17 cellular contexts compared by ENCODE assay signal in genomic region chr3:23592961-23593931, GRCh38.
DNase-seq lines count a peak whose midpoint lies in the region; ATAC-seq and TF ChIP-seq lines count a peak whose summit lies in the region.
"Had no signal": no experiment of that assay in that cellular context is flagged by ENCODE, and none has a peak within 500 bp of the region (broad histone marks: within the 10 kb centered on the region; RNA-seq: fewer than 3 reads in every experiment).

No MANE protein-coding gene starts in this region.

- H3K9me3 Mint-ChIP-seq in activated CD8-positive, alpha-beta T cell treated with anti-CD3 and anti-CD28 coated beads, Interleukin-2, amount 10 ng/mL, durations not matched to agents 7 days and 5 days (ENCODE audit: insufficient read depth) = no peaks in the 10 kb centered on the region

- peak; percentile 32 for DNase-seq in GM13977 (ENCODE audit: low spot score)
- no peak for DNase-seq in OCI-M1 (lab: John Stamatoyannopoulos, UW)
- DNase-seq in activated CD8-positive, alpha-beta T cell treated with anti-CD3 and anti-CD28 coated beads, Interleukin-2, amount 10 ng/mL, durations not matched to agents 7 days and 5 days = no peak
- no peak for DNase-seq in WERI-Rb-1
- DNase-seq in cerebellar nuclear complex (lab: John Stamatoyannopoulos, UW) = no peak
- DNase-seq: activated CD4-positive, alpha-beta T cell treated with anti-CD3 and anti-CD28 coated beads for 48 hours; DMS79; glutamatergic neuron; NCI-H2227 treated with DMSO at 0.1 percent for 48 hours; stimulated activated CD4-positive, alpha-beta T cell treated with anti-CD3 and anti-CD28 coated beads, Interleukin-2, amount 100 ng/mL, for 48 hours; stimulated activated naive CD4-positive, alpha-beta T cell had no signal

- no peak overlapping the region for H3K27ac Mint-ChIP-seq in activated CD8-positive, alpha-beta T cell treated with anti-CD3 and anti-CD28 coated beads, Interleukin-2, amount 10 ng/mL, durations not matched to agents 7 days and 5 days
- H3K27ac Mint-ChIP-seq: activated T-helper 17 cell treated with anti-CD3 and anti-CD28 coated beads, Interleukin-2, amount 50 U/mL, for 72 hours; brain had no signal

- no peak overlapping the region for H3K27ac ChIP-seq in WERI-Rb-1

- no peak for TF ChIP-seq CTCF in GM13977 (IDR thresholded peaks at IDR 0.05; ENCODE audit: extremely low read depth, insufficient read depth, missing control alignments)
- no peak for TF ChIP-seq CTCF in WERI-Rb-1 (IDR thresholded peaks at IDR 0.05; ENCODE audit: low read depth, low read length)

- POLR2A ChIA-PET in activated CD8-positive, alpha-beta T cell treated with anti-CD3 and anti-CD28 coated beads, Interleukin-2, amount 10 ng/mL, durations not matched to agents 7 days and 5 days (lab: Charles Lee) = no interaction called here

- no peaks in the 10 kb centered on the region for H3K27me3 Mint-ChIP-seq in activated CD8-positive, alpha-beta T cell treated with anti-CD3 and anti-CD28 coated beads, Interleukin-2, amount 10 ng/mL, durations not matched to agents 7 days and 5 days (ENCODE audit: low read depth)
- H3K27me3 Mint-ChIP-seq: brain had no signal

- H3K36me3 Mint-ChIP-seq in activated CD8-positive, alpha-beta T cell treated with anti-CD3 and anti-CD28 coated beads, Interleukin-2, amount 10 ng/mL, durations not matched to agents 7 days and 5 days (ENCODE audit: low read depth) = no peaks in the 10 kb centered on the region

- H3K9me3 ChIP-seq in WERI-Rb-1 (ENCODE audit: severe bottlenecking) = peaks cover 2% of the 10 kb centered on the region
- H3K9me3 ChIP-seq: HAP-1 had no signal

- no peaks in the 10 kb centered on the region for H3K27me3 ChIP-seq in WERI-Rb-1 (ENCODE audit: insufficient read depth, low read depth, severe bottlenecking)

- CTCF ChIA-PET in activated CD8-positive, alpha-beta T cell treated with anti-CD3 and anti-CD28 coated beads, Interleukin-2, amount 10 ng/mL, durations not matched to agents 7 days and 5 days (lab: Charles Lee) = no interaction called here

- ATAC-seq in GM19395 (IDR thresholded peaks at IDR 0.05; ENCODE audit: unreplicated experiment) = peak; percentile 59
- peak; percentile 69 for ATAC-seq in HG02840 (IDR thresholded peaks at IDR 0.05; ENCODE audit: low FRiP score, unreplicated experiment)
- peak; percentile 38 for ATAC-seq in HG03520 (IDR thresholded peaks at IDR 0.05; ENCODE audit: unreplicated experiment)
- no peak for ATAC-seq in activated CD8-positive, alpha-beta T cell treated with anti-CD3 and anti-CD28 coated beads, Interleukin-2, amount 10 ng/mL, durations not matched to agents 7 days and 5 days
- ATAC-seq: activated T-helper 17 cell treated with anti-CD3 and anti-CD28 coated beads, Interleukin-2, amount 50 U/mL, for 72 hours had no signal

- no peaks in the 10 kb centered on the region for H3K36me3 ChIP-seq in WERI-Rb-1
- H3K36me3 ChIP-seq: HAP-1 had no signal

- H3K4me3 ChIP-seq in WERI-Rb-1 (ENCODE audit: low read depth, low read length) = no peak overlapping the region
- H3K4me3 ChIP-seq: HAP-1 had no signal

- in situ Hi-C loops in GM13977 (cut with MboI; ENCODE audit: low pct_unique_long_range_greater_than_20kb, low sequenced_read_pairs, unreplicated experiment) = no loop called here

- H3K4me3 Mint-ChIP-seq in activated CD8-positive, alpha-beta T cell treated with anti-CD3 and anti-CD28 coated beads, Interleukin-2, amount 10 ng/mL, durations not matched to agents 7 days and 5 days = no peak overlapping the region
- H3K4me3 Mint-ChIP-seq: activated T-helper 17 cell treated with anti-CD3 and anti-CD28 coated beads, Interleukin-2, amount 50 U/mL, for 72 hours; brain had no signal

- H3K4me1 Mint-ChIP-seq in activated CD8-positive, alpha-beta T cell treated with anti-CD3 and anti-CD28 coated beads, Interleukin-2, amount 10 ng/mL, durations not matched to agents 7 days and 5 days (ENCODE audit: low read depth) = peaks cover 7% of the 10 kb centered on the region
- H3K4me1 Mint-ChIP-seq: activated T-helper 17 cell treated with anti-CD3 and anti-CD28 coated beads, Interleukin-2, amount 50 U/mL, for 72 hours had no signal
